In the genomic region with DNA sequence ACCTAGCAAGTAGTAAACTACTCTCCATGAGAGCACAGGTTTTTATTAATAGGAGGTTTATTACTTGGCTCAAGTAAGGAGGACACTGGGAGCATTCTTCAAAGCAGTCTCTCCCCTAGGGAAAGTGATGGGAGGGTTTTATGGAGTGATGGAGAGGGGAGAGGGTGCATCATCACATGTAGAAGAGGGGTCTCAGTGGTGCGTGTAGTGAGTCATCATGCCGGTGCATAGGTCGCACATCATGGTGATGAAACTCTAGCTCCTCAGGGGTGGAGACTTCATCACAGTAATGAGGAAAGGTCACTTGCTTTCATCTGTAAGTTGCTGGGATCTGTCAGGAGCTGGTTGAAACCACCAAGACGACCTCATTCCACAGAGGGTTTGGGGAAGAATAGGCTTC, we compare ENCODE assay signal across 26 cellular contexts.
A peak's percentile ranks its signal among the peaks of the same experiment; 100 is the strongest.
DNase-seq lines count a peak whose midpoint lies in the region; ATAC-seq and FAIRE-seq lines count a peak whose summit lies in the region.
"Had no signal": no experiment of that assay in that cellular context is flagged by ENCODE, and none has a peak within 500 bp of the region (broad histone marks: within the 10 kb centered on the region; RNA-seq: fewer than 3 reads in every experiment).

No MANE protein-coding gene starts in this region.

- no peak for DNase-seq in activated naive CD8-positive, alpha-beta T cell treated with anti-CD3 and anti-CD28 coated beads, Interleukin-2, amount 50 U/mL, for 24 hours
- DNase-seq in activated naive CD8-positive, alpha-beta T cell treated with anti-CD3 and anti-CD28 coated beads for 36 hours = no peak
- DNase-seq in T1000 (lab: John Stamatoyannopoulos, UW) (peak; percentile 33), glomerular visceral epithelial cell (ENCODE audit: extremely low spot score) (peak; percentile 18), small intestine (peak; percentile 22), D341Med (ENCODE audit: low spot score) (no peak)
- DNase-seq: BE2C; Calu3; DMS153; DND-41; KBM-7; NCI-H2029; NCI-H446 treated with DMSO at 0.1 percent for 48 hours; NCI-H526; NCI-H82; NK-92 treated with Interleukin-12 subunit alpha and Interleukin-12 subunit beta, amount 100 ng/mL, for 24 hours; PC-9; SJCRH30 had no signal

- peak; percentile 43 for ATAC-seq in activated naive CD8-positive, alpha-beta T cell treated with anti-CD3 and anti-CD28 coated beads, Interleukin-2, amount 50 U/mL, for 24 hours
- ATAC-seq in GM18520 (IDR thresholded peaks at IDR 0.05; ENCODE audit: unreplicated experiment) (no peak), GM18867 (IDR thresholded peaks at IDR 0.05; ENCODE audit: unreplicated experiment) (no peak)
- ATAC-seq: HCT116, Right ventricle myocardium inferior, SK-N-SH treated with all-trans-retinoic acid at 6 μM for 48 hours had no signal

- peaks cover 6% of the 10 kb centered on the region for H3K27me3 Mint-ChIP-seq in activated naive CD8-positive, alpha-beta T cell treated with anti-CD3 and anti-CD28 coated beads, Interleukin-2, amount 50 U/mL, for 24 hours
- H3K27me3 Mint-ChIP-seq in activated naive CD8-positive, alpha-beta T cell treated with anti-CD3 and anti-CD28 coated beads for 36 hours = peaks cover 3% of the 10 kb centered on the region

- H3K9me3 Mint-ChIP-seq in activated naive CD8-positive, alpha-beta T cell treated with anti-CD3 and anti-CD28 coated beads, Interleukin-2, amount 50 U/mL, for 24 hours = peaks cover 9% of the 10 kb centered on the region
- peaks cover 6% of the 10 kb centered on the region for H3K9me3 Mint-ChIP-seq in activated naive CD8-positive, alpha-beta T cell treated with anti-CD3 and anti-CD28 coated beads for 36 hours

- no peaks in the 10 kb centered on the region for H3K4me1 Mint-ChIP-seq in activated naive CD8-positive, alpha-beta T cell treated with anti-CD3 and anti-CD28 coated beads, Interleukin-2, amount 50 U/mL, for 24 hours
- no peaks in the 10 kb centered on the region for H3K4me1 Mint-ChIP-seq in activated naive CD8-positive, alpha-beta T cell treated with anti-CD3 and anti-CD28 coated beads for 36 hours
- H3K4me1 Mint-ChIP-seq: CD14-positive monocyte had no signal

- H3K9me3 ChIP-seq in small intestine (ENCODE audit: control insufficient read depth, low read depth) = no peaks in the 10 kb centered on the region
- H3K9me3 ChIP-seq: BE2C had no signal

- no peaks in the 10 kb centered on the region for H3K36me3 Mint-ChIP-seq in activated naive CD8-positive, alpha-beta T cell treated with anti-CD3 and anti-CD28 coated beads, Interleukin-2, amount 50 U/mL, for 24 hours (ENCODE audit: low read depth)
- H3K36me3 Mint-ChIP-seq in activated naive CD8-positive, alpha-beta T cell treated with anti-CD3 and anti-CD28 coated beads for 36 hours = no peaks in the 10 kb centered on the region
- H3K36me3 Mint-ChIP-seq: CD14-positive monocyte had no signal

- H3K4me1 ChIP-seq in small intestine (ENCODE audit: control insufficient read depth in 2 of 2, insufficient read depth in 1 of 2, low read depth in 1 of 2, low read length in 1 of 2) = no peaks in the 10 kb centered on the region
- H3K4me1 ChIP-seq: BE2C, SJCRH30 had no signal

- WGBS in small intestine, 3 donors = 45 to 71% (median 65%) methylated on average over 4 of the region's 4 CpGs

- H3K4me3 Mint-ChIP-seq in activated naive CD8-positive, alpha-beta T cell treated with anti-CD3 and anti-CD28 coated beads, Interleukin-2, amount 50 U/mL, for 24 hours = no peak overlapping the region
- no peak overlapping the region for H3K4me3 Mint-ChIP-seq in activated naive CD8-positive, alpha-beta T cell treated with anti-CD3 and anti-CD28 coated beads for 36 hours
- H3K4me3 Mint-ChIP-seq: CD14-positive monocyte had no signal

- H3K27ac Mint-ChIP-seq in activated naive CD8-positive, alpha-beta T cell treated with anti-CD3 and anti-CD28 coated beads, Interleukin-2, amount 50 U/mL, for 24 hours = no peak overlapping the region
- H3K27ac Mint-ChIP-seq in activated naive CD8-positive, alpha-beta T cell treated with anti-CD3 and anti-CD28 coated beads for 36 hours = no peak overlapping the region
- H3K27ac Mint-ChIP-seq: CD14-positive monocyte had no signal

- no peak for FAIRE-seq in small intestine (lab: Jason Lieb, UNC)
- FAIRE-seq: H1 had no signal

- H3K36me3 ChIP-seq in small intestine (ENCODE audit: control insufficient read depth in 2 of 2, insufficient read depth in 2 of 2, low read length in 2 of 2) = no peaks in the 10 kb centered on the region
- H3K36me3 ChIP-seq: BE2C, SJCRH30 had no signal

- H3K27me3 ChIP-seq in small intestine (ENCODE audit: control insufficient read depth in 2 of 2, insufficient read depth in 2 of 2, low read length in 2 of 2) = no peaks in the 10 kb centered on the region
- H3K27me3 ChIP-seq: SJCRH30 had no signal

- no peak overlapping the region for H3K4me3 ChIP-seq in small intestine (ENCODE audit: low read depth in 1 of 2, low read length in 2 of 2)
- H3K4me3 ChIP-seq: PC-9, SJCRH30 had no signal

- no peak overlapping the region for H3K27ac ChIP-seq in small intestine (ENCODE audit: low read depth in 1 of 2, low read length in 1 of 2)
- H3K27ac ChIP-seq: 22Rv1, PC-9, SJCRH30 had no signal

Comparison
In these comparisons a context has a peak if more than half of its experiments do, and no peak if none do; other contexts are left out.
1. DNase-seq: peak in T1000 (single experiment), glomerular visceral epithelial cell (single experiment) and small intestine (single experiment); none in activated naive CD8-positive, alpha-beta T cell treated with anti-CD3 and anti-CD28 coated beads, Interleukin-2, amount 50 U/mL, for 24 hours (single experiment), activated naive CD8-positive, alpha-beta T cell treated with anti-CD3 and anti-CD28 coated beads for 36 hours (single experiment) and D341Med (single experiment).